In the genomic region with DNA sequence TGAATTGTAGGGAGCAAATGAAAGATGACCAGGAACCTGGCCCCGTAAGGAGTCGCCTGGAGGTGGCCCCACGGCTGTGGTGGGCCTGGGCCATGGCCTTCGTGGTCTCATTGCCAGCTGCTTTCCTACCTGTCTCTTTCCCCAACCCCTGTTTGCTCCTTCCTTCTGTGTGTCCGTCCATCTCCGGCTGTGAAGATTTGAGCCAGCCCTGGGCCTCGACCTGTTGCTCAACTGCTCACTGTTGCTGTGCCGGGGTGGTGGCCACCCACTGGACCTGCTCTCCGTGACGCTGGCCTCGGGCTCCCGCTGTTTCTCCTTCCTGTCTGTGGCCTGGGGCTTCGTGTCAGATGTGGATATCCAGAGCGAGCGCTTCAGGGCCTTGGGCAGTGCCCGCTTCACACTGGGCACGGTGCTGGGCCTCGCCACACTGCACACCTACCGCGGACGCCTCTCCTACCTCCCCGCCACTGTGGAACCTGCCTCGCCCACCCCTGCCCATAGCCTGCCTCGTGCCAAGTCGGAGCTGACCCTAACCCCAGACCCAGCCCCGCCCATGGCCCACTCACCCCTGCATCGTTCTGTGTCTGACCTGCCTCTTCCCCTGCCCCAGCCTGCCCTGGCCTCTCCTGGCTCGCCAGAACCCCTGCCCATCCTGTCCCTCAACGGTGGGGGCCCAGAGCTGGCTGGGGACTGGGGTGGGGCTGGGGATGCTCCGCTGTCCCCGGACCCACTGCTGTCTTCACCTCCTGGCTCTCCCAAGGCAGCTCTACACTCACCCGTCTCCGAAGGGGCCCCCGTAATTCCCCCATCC, we compare ENCODE assay signal across 1 cellular context.
TF ChIP-seq lines count a peak whose summit lies in the region.

No MANE protein-coding gene starts in this region.

TF ChIP-seq in IMR-90, 13 proteins besides CTCF, POLR2A, EP300 and RAD21:
- TF ChIP-seq NFE2L2 (IDR thresholded peaks at IDR 0.05; ENCODE audit: low read depth, low read length) (no peak), MAFK (IDR thresholded peaks at IDR 0.05; ENCODE audit: low read depth, low read length) (no peak), RCOR1 (IDR thresholded peaks at IDR 0.05; ENCODE audit: insufficient replicate concordance, low read length) (no peak), MAZ (IDR thresholded peaks at IDR 0.05; ENCODE audit: borderline replicate concordance, low read depth, low read length) (no peak), BHLHE40 (IDR thresholded peaks at IDR 0.05; ENCODE audit: low read depth, low read length) (no peak), SMC3 (IDR thresholded peaks at IDR 0.05; ENCODE audit: low read depth, low read length) (no peak), CHD1 (IDR thresholded peaks at IDR 0.05; ENCODE audit: low read depth, low read length) (no peak), RFX5 (IDR thresholded peaks at IDR 0.05; ENCODE audit: low read depth, low read length) (no peak), CEBPB (IDR thresholded peaks at IDR 0.05; ENCODE audit: low read depth, low read length) (no peak), MXI1 (IDR thresholded peaks at IDR 0.05; ENCODE audit: borderline replicate concordance, low read depth, low read length) (no peak)
- TF ChIP-seq, protein P1, sequence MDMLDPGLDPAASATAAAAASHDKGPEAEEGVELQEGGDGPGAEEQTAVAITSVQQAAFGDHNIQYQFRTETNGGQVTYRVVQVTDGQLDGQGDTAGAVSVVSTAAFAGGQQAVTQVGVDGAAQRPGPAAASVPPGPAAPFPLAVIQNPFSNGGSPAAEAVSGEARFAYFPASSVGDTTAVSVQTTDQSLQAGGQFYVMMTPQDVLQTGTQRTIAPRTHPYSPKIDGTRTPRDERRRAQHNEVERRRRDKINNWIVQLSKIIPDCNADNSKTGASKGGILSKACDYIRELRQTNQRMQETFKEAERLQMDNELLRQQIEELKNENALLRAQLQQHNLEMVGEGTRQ (IDR thresholded peaks at IDR 0.05; ENCODE audit: low read depth, low read length) = no peak
TF ChIP-seq in IMR-90: peak in this region for 0.
